ENCODE assay signal across 18 cellular contexts in the genomic region with DNA sequence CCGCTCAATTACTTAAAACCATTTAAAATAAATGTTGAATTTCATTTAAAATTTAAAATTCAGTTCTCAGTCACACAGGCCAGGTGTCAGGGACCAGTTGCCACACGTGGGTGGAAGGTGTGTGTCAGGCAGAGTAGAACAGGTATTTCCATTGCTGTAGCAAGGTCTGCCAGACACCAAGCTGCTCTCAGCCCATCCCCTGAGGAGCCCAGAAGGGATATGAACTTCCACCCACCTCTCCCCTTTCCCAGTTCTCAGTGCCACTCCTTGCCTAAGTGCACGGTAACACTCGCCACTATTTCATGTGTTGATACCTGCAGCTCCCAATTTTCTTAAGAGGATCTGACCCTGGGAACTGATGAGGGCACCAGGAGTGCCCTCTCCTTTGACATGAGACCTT.
"Had no signal": no experiment of that assay in that cellular context is flagged by ENCODE, and none has a peak within 500 bp of the region (broad histone marks: within the 10 kb centered on the region; RNA-seq: fewer than 3 reads in every experiment).

No MANE protein-coding gene starts in this region.

- H3K9ac ChIP-seq: neural progenitor cell had no signal

- H3K4me1 ChIP-seq: sigmoid colon, uterus had no signal

- H3K4me3 ChIP-seq: heart left ventricle, neural progenitor cell, ovary, sigmoid colon, tibial nerve, uterus had no signal

- H3K9me3 ChIP-seq: heart left ventricle, ovary, sigmoid colon, tibial nerve, uterus had no signal

- H3K27me3 ChIP-seq: brain microvascular endothelial cell, ovary, sigmoid colon, tibial nerve, uterus had no signal

- H3K27ac Mint-ChIP-seq: activated CD4-positive, alpha-beta T cell treated with anti-CD3 and anti-CD28 coated beads, Interleukin-2, amount 10 ng/mL, durations not matched to agents 24 days and 14 days; effector memory CD8-positive, alpha-beta T cell; neural progenitor cell; T-helper 1 cell treated with Interleukin-12 subunit alpha and Interleukin-12 subunit beta and Interleukin-4 antibody, amounts not matched to agents 30 μg/mL and 1 μg/mL, for 36 hours had no signal

- H3K4me3 Mint-ChIP-seq: activated CD4-positive, alpha-beta T cell treated with anti-CD3 and anti-CD28 coated beads, Interleukin-2, amount 10 ng/mL, durations not matched to agents 24 days and 14 days; effector memory CD8-positive, alpha-beta T cell; neural progenitor cell; stimulated activated effector memory CD8-positive, alpha-beta T cell treated with anti-CD3 and anti-CD28 coated beads, Interleukin-12 subunit alpha, Interleukin-12 subunit beta, amount 100 ng/mL, for 72 hours; T-helper 1 cell treated with Interleukin-12 subunit alpha and Interleukin-12 subunit beta and Interleukin-4 antibody, amounts not matched to agents 30 μg/mL and 1 μg/mL, for 36 hours had no signal

- H2AFZ ChIP-seq: neural progenitor cell had no signal

- DNase-seq: activated CD4-positive, alpha-beta T cell treated with anti-CD3 and anti-CD28 coated beads, Interleukin-2, amount 10 ng/mL, durations not matched to agents 24 days and 14 days; activated naive CD4-positive, alpha-beta T cell; activated T-cell treated with anti-CD3 and anti-CD28 coated beads for 4 hours; anterior cingulate cortex; brain microvascular endothelial cell; cerebellar nuclear complex; effector memory CD8-positive, alpha-beta T cell; heart left ventricle; ovary; sigmoid colon; stimulated activated CD4-positive, alpha-beta T cell treated with anti-CD3 and anti-CD28 coated beads, Interleukin-12 subunit alpha, Interleukin-12 subunit beta, amount 100 ng/mL, for 4 hours; stimulated activated CD4-positive, alpha-beta T cell treated with anti-CD3 and anti-CD28 coated beads, Interleukin-2, amount 100 ng/mL, for 24 hours; uterus had no signal

- ATAC-seq: effector memory CD8-positive, alpha-beta T cell; heart left ventricle; stimulated activated effector memory CD8-positive, alpha-beta T cell treated with anti-CD3 and anti-CD28 coated beads, Interleukin-12 subunit alpha, Interleukin-12 subunit beta, amount 100 ng/mL, for 72 hours had no signal

- H3K9me3 Mint-ChIP-seq: effector memory CD8-positive, alpha-beta T cell; neural progenitor cell had no signal

- H3K36me3 ChIP-seq: brain microvascular endothelial cell, heart left ventricle, neural progenitor cell, ovary, sigmoid colon, tibial nerve, uterus had no signal

- H3K27ac ChIP-seq: brain microvascular endothelial cell, epithelial cell of prostate, neural progenitor cell, ovary, uterus had no signal

- H3K4me2 ChIP-seq: neural progenitor cell had no signal

- H3K36me3 Mint-ChIP-seq: neural progenitor cell; stimulated activated effector memory CD8-positive, alpha-beta T cell treated with anti-CD3 and anti-CD28 coated beads, Interleukin-12 subunit alpha, Interleukin-12 subunit beta, amount 100 ng/mL, for 72 hours had no signal
